In genomic region chr18:49020129-49020528, GRCh38 we compare ENCODE assay signal across 21 cellular contexts.
DNase-seq lines count a peak whose midpoint lies in the region; ATAC-seq, FAIRE-seq and TF ChIP-seq lines count a peak whose summit lies in the region.
"Had no signal": no experiment of that assay in that cellular context is flagged by ENCODE, and none has a peak within 500 bp of the region (broad histone marks: within the 10 kb centered on the region; RNA-seq: fewer than 3 reads in every experiment).

No MANE protein-coding gene starts in this region.

- H4K20me1 ChIP-seq in keratinocyte (ENCODE audit: control insufficient read depth, extremely low read depth, insufficient read depth, low read length): no peaks in the 10 kb centered on the region

- H3K4me2 ChIP-seq in keratinocyte (ENCODE audit: control insufficient read depth, extremely low read depth, insufficient read depth, low read depth, low read length): peak overlapping the region; percentile 42

- H2AFZ ChIP-seq in keratinocyte (ENCODE audit: control insufficient read depth, low read length): no peak overlapping the region

- dilution Hi-C loops in keratinocyte (cut with MboI; ENCODE audit: extremely low pct_ligation_motif_present, low sequenced_read_pairs): no loop called here

- H3K79me2 ChIP-seq in keratinocyte (ENCODE audit: control insufficient read depth, insufficient read depth, low read length): no peaks in the 10 kb centered on the region

- TF ChIP-seq CTCF in keratinocyte (optimal IDR thresholded peaks at IDR 0.05 in 1 of 3, IDR thresholded peaks at IDR 0.05 in 1 of 3, conservative IDR thresholded peaks at IDR 0.05 in 1 of 3; ENCODE audit: extremely low read depth in 1 of 3, insufficient read depth in 2 of 3, low read length in 3 of 3): no peak
- no peak for TF ChIP-seq CTCF in transverse colon (IDR thresholded peaks at IDR 0.05)
- TF ChIP-seq CTCF in D721Med (IDR thresholded peaks at IDR 0.05; ENCODE audit: insufficient read depth, missing control alignments): no peak

- intact Hi-C loops in activated CD4-positive, alpha-beta memory T cell treated with anti-CD3 and anti-CD28 coated beads for 36 hours (cut with micrococcal nuclease): loop anchor here (2.0 kb wide), 1 partner anchor 395 kb away; no protein-coding TSS in a partner anchor
- intact Hi-C loops in transverse colon (cut with DNase I; ENCODE audit: low total_unique reads): no loop called here

- H3K9me1 ChIP-seq in keratinocyte (ENCODE audit: control insufficient read depth, extremely low read depth, insufficient read depth, low read length): peaks cover 2% of the 10 kb centered on the region

- POLR2A ChIA-PET in activated CD4-positive, alpha-beta memory T cell treated with anti-CD3 and anti-CD28 coated beads, Interleukin-2, amount 10 ng/mL, durations not matched to agents 7 days and 5 days (lab: Charles Lee): no interaction called here
- POLR2A ChIA-PET in activated CD4-positive, alpha-beta memory T cell treated with anti-CD3 and anti-CD28 coated beads for 36 hours (lab: Charles Lee): no interaction called here

- H3K9ac ChIP-seq in NT2/D1 (ENCODE audit: insufficient read length, low read depth): peak overlapping the region; percentile 42
- peak overlapping the region; percentile 69 for H3K9ac ChIP-seq in keratinocyte (ENCODE audit: control insufficient read depth, extremely low read depth, insufficient read depth, low read length)

- no peaks in the 10 kb centered on the region for H3K27me3 ChIP-seq in NT2/D1 (ENCODE audit: insufficient read depth, insufficient read length)
- no peaks in the 10 kb centered on the region for H3K27me3 ChIP-seq in keratinocyte (ENCODE audit: control insufficient read depth, extremely low read depth, insufficient read depth, low read length)
- H3K27me3 ChIP-seq in transverse colon: no peaks in the 10 kb centered on the region
- H3K27me3 ChIP-seq: MG63, thyroid gland had no signal

- H3K9me3 ChIP-seq in NT2/D1 (ENCODE audit: insufficient read depth, low read length) (peaks cover 9% of the 10 kb centered on the region; the same call in 1 of the 2 replicates), keratinocyte (ENCODE audit: control insufficient read depth, low read depth, low read length) (no peaks in the 10 kb centered on the region), transverse colon (no peaks in the 10 kb centered on the region)
- H3K9me3 ChIP-seq: MG63, thyroid gland had no signal

- no peak for FAIRE-seq in keratinocyte (lab: Jason Lieb, UNC)
- no peak for FAIRE-seq in D721Med (lab: Jason Lieb, UNC)
- FAIRE-seq: colon, endothelial cell of umbilical vein, frontal cortex, small intestine had no signal

- H3K9me3 Mint-ChIP-seq in activated CD4-positive, alpha-beta memory T cell treated with anti-CD3 and anti-CD28 coated beads, Interleukin-2, amount 10 ng/mL, durations not matched to agents 7 days and 5 days: no peaks in the 10 kb centered on the region
- no peaks in the 10 kb centered on the region for H3K9me3 Mint-ChIP-seq in activated CD4-positive, alpha-beta memory T cell treated with anti-CD3 and anti-CD28 coated beads for 36 hours
- H3K9me3 Mint-ChIP-seq: activated naive CD4-positive, alpha-beta T cell treated with anti-CD3 and anti-CD28 coated beads for 36 hours; CD4-positive, alpha-beta T cell; naive thymus-derived CD4-positive, alpha-beta T cell; T-helper 1 cell treated with Interleukin-12 subunit alpha and Interleukin-12 subunit beta and Interleukin-4 antibody, amounts not matched to agents 30 μg/mL and 1 μg/mL, for 36 hours had no signal

- no peak overlapping the region for H3K4me3 ChIP-seq in NT2/D1 (ENCODE audit: insufficient read length, low read depth)
- H3K4me3 ChIP-seq in keratinocyte (ENCODE audit: control insufficient read depth in 2 of 3, extremely low read depth in 1 of 3, insufficient read depth in 2 of 3, low read depth in 1 of 3, low read length in 3 of 3): peak overlapping the region; percentile 7 to 56 (median 46)
- no peak overlapping the region for H3K4me3 ChIP-seq in transverse colon
- H3K4me3 ChIP-seq: MG63, thyroid gland had no signal

- in situ Hi-C loops in transverse colon (cut with MboI; ENCODE audit: low pct_ligation_motif_present in 1 of 4, low pct_unique_long_range_greater_than_20kb in 1 of 4, low sequenced_read_pairs in 3 of 4): no loop called here

- no peak overlapping the region for H3K4me3 Mint-ChIP-seq in activated CD4-positive, alpha-beta memory T cell treated with anti-CD3 and anti-CD28 coated beads, Interleukin-2, amount 10 ng/mL, durations not matched to agents 7 days and 5 days
- no peak overlapping the region for H3K4me3 Mint-ChIP-seq in activated CD4-positive, alpha-beta memory T cell treated with anti-CD3 and anti-CD28 coated beads for 36 hours
- H3K4me3 Mint-ChIP-seq: activated naive CD4-positive, alpha-beta T cell treated with anti-CD3 and anti-CD28 coated beads for 36 hours; CD4-positive, alpha-beta T cell; naive thymus-derived CD4-positive, alpha-beta T cell; T-helper 1 cell treated with Interleukin-12 subunit alpha and Interleukin-12 subunit beta and Interleukin-4 antibody, amounts not matched to agents 30 μg/mL and 1 μg/mL, for 36 hours had no signal

- 87% methylated on average over 5 of the region's 8 CpGs; no CpG with 5 or more reads in 1 of the 2 donors for WGBS in transverse colon (ENCODE audit: low coverage in 1 of 2), 2 donors

- no peaks in the 10 kb centered on the region for H3K36me3 Mint-ChIP-seq in activated CD4-positive, alpha-beta memory T cell treated with anti-CD3 and anti-CD28 coated beads, Interleukin-2, amount 10 ng/mL, durations not matched to agents 7 days and 5 days (ENCODE audit: low read depth)
- no peaks in the 10 kb centered on the region for H3K36me3 Mint-ChIP-seq in activated CD4-positive, alpha-beta memory T cell treated with anti-CD3 and anti-CD28 coated beads for 36 hours
- H3K36me3 Mint-ChIP-seq: naive thymus-derived CD4-positive, alpha-beta T cell had no signal

- no peak for TF ChIP-seq EP300 in transverse colon (IDR thresholded peaks at IDR 0.05; ENCODE audit: low read depth)

- H3K4me1 ChIP-seq in NT2/D1 (ENCODE audit: insufficient read depth, insufficient read length) (peaks cover 41% of the 10 kb centered on the region), keratinocyte (ENCODE audit: control insufficient read depth, extremely low read depth, insufficient read depth, low read length) (peaks cover 40% of the 10 kb centered on the region), transverse colon (peaks cover 0 to 8% (median 2%) of the 10 kb centered on the region in 4 donors)

- H3K27ac ChIP-seq in keratinocyte (ENCODE audit: control insufficient read depth, insufficient read depth, low read length) (no peak overlapping the region), transverse colon (no peak overlapping the region)

- CTCF ChIA-PET in activated CD4-positive, alpha-beta memory T cell treated with anti-CD3 and anti-CD28 coated beads, Interleukin-2, amount 10 ng/mL, durations not matched to agents 7 days and 5 days (lab: Charles Lee): interaction anchor here (3.9 kb wide), 1 partner anchor 219 kb away, joined by 35 read pairs; no protein-coding TSS in a partner anchor
- CTCF ChIA-PET in activated CD4-positive, alpha-beta memory T cell treated with anti-CD3 and anti-CD28 coated beads for 36 hours (lab: Charles Lee): no interaction called here

- peak; percentile 14 for DNase-seq in activated CD4-positive, alpha-beta memory T cell treated with anti-CD3 and anti-CD28 coated beads, Interleukin-2, amount 10 ng/mL, durations not matched to agents 7 days and 5 days
- DNase-seq in activated CD4-positive, alpha-beta memory T cell treated with anti-CD3 and anti-CD28 coated beads for 36 hours: no peak
- DNase-seq in NT2/D1 (ENCODE audit: low read depth, low spot score): no peak
- no peak for DNase-seq in keratinocyte (ENCODE audit: low read depth, low spot score)
- DNase-seq in transverse colon: peak; percentile 7
- no peak for DNase-seq in NK-92 treated with Interleukin-12 subunit alpha and Interleukin-12 subunit beta, amount 100 ng/mL, for 24 hours (lab: John Stamatoyannopoulos, UW)
- DNase-seq in D721Med (ENCODE audit: insufficient read length, low spot score): no peak
- DNase-seq: activated naive CD4-positive, alpha-beta T cell treated with anti-CD3 and anti-CD28 coated beads for 36 hours; CD4-positive, alpha-beta T cell; MG63; NCI-H1694 treated with DMSO at 0.1 percent for 48 hours; NCI-H446 treated with DMSO at 0.1 percent for 48 hours; SHP77; small intestine; thyroid gland had no signal

- no peak for TF ChIP-seq POLR2A in transverse colon (IDR thresholded peaks at IDR 0.05)

- H3K36me3 ChIP-seq in NT2/D1 (ENCODE audit: insufficient read depth, insufficient read length, low read length) (no peaks in the 10 kb centered on the region), keratinocyte (ENCODE audit: control insufficient read depth in 2 of 2, extremely low read depth in 1 of 2, insufficient read depth in 2 of 2, low read length in 2 of 2) (no peaks in the 10 kb centered on the region), transverse colon (no peaks in the 10 kb centered on the region)
- H3K36me3 ChIP-seq: MG63, thyroid gland had no signal

- no peaks in the 10 kb centered on the region for H3K27me3 Mint-ChIP-seq in activated CD4-positive, alpha-beta memory T cell treated with anti-CD3 and anti-CD28 coated beads, Interleukin-2, amount 10 ng/mL, durations not matched to agents 7 days and 5 days
- no peaks in the 10 kb centered on the region for H3K27me3 Mint-ChIP-seq in activated CD4-positive, alpha-beta memory T cell treated with anti-CD3 and anti-CD28 coated beads for 36 hours
- H3K27me3 Mint-ChIP-seq: CD4-positive, alpha-beta T cell; naive thymus-derived CD4-positive, alpha-beta T cell had no signal

- no peak for ATAC-seq in HG03280 (IDR thresholded peaks at IDR 0.05; ENCODE audit: unreplicated experiment)
- ATAC-seq: naive thymus-derived CD4-positive, alpha-beta T cell had no signal

- H3K4me1 Mint-ChIP-seq in activated CD4-positive, alpha-beta memory T cell treated with anti-CD3 and anti-CD28 coated beads, Interleukin-2, amount 10 ng/mL, durations not matched to agents 7 days and 5 days: peaks cover 12% of the 10 kb centered on the region
- no peaks in the 10 kb centered on the region for H3K4me1 Mint-ChIP-seq in activated CD4-positive, alpha-beta memory T cell treated with anti-CD3 and anti-CD28 coated beads for 36 hours (ENCODE audit: low read depth)

- no peak overlapping the region for H3K27ac Mint-ChIP-seq in activated CD4-positive, alpha-beta memory T cell treated with anti-CD3 and anti-CD28 coated beads, Interleukin-2, amount 10 ng/mL, durations not matched to agents 7 days and 5 days
- H3K27ac Mint-ChIP-seq in activated CD4-positive, alpha-beta memory T cell treated with anti-CD3 and anti-CD28 coated beads for 36 hours: no peak overlapping the region
- H3K27ac Mint-ChIP-seq: activated naive CD4-positive, alpha-beta T cell treated with anti-CD3 and anti-CD28 coated beads for 36 hours; CD4-positive, alpha-beta T cell; T-helper 1 cell treated with Interleukin-12 subunit alpha and Interleukin-12 subunit beta and Interleukin-4 antibody, amounts not matched to agents 30 μg/mL and 1 μg/mL, for 36 hours had no signal

Comparison
In these comparisons a context has a peak if more than half of its experiments do, and no peak if none do; other contexts are left out.
1. DNase-seq: peak in activated CD4-positive, alpha-beta memory T cell treated with anti-CD3 and anti-CD28 coated beads, Interleukin-2, amount 10 ng/mL, durations not matched to agents 7 days and 5 days (single experiment) and transverse colon (single experiment); none in activated CD4-positive, alpha-beta memory T cell treated with anti-CD3 and anti-CD28 coated beads for 36 hours (single experiment), NT2/D1 (single experiment), keratinocyte (single experiment), NK-92 treated with Interleukin-12 subunit alpha and Interleukin-12 subunit beta, amount 100 ng/mL, for 24 hours (single experiment) and D721Med (single experiment).
2. H3K4me3 ChIP-seq: peak in keratinocyte (3 of 3); none in NT2/D1 (single experiment) and transverse colon (0 of 4).